ENCODE assay signal across 1 cellular context in the genomic region with DNA sequence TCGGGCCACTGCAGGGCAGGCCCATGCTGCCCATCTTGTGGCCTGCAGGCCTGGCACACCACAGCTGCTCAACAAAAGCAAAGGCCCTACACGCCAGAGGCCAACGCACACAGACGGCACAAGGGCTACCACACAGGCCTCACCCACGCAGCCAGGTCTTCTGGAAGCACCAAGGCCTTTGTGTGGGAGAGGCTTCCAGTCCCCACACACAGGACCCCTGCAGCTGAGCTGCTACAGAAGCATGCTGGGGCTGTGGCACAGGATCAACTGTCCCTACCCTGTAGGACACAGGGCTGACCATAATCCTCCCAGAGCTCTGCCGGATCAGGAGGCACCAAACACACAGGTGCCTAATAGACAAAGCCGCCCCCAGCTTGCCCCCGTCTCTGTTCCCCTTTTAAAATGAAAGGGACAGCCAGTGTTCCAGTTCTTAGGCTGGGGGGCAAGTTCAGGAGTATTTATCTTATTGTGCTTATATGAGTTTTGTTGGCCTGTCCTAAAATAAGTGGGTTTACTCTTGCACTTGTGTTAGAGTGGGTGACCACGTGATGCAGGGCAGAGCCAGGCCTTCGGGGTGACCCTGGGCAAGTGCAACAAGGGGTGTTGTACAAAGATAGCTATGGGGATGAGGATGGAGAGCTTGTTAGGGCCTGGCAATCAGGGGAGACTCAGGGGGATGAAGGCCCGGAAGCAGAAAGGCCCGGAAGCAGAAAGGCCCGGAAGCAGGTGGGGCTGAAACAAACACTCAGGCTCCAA.
TF ChIP-seq lines count a peak whose summit lies in the region.

No MANE protein-coding gene starts in this region.

TF ChIP-seq in IMR-90, 13 proteins besides CTCF, POLR2A, EP300 and RAD21:
- TF ChIP-seq, protein P1, sequence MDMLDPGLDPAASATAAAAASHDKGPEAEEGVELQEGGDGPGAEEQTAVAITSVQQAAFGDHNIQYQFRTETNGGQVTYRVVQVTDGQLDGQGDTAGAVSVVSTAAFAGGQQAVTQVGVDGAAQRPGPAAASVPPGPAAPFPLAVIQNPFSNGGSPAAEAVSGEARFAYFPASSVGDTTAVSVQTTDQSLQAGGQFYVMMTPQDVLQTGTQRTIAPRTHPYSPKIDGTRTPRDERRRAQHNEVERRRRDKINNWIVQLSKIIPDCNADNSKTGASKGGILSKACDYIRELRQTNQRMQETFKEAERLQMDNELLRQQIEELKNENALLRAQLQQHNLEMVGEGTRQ (IDR thresholded peaks at IDR 0.05; ENCODE audit: low read depth, low read length), result no peak
- TF ChIP-seq MAFK (IDR thresholded peaks at IDR 0.05; ENCODE audit: low read depth, low read length) (no peak), RFX5 (IDR thresholded peaks at IDR 0.05; ENCODE audit: low read depth, low read length) (no peak), SMC3 (IDR thresholded peaks at IDR 0.05; ENCODE audit: low read depth, low read length) (no peak), NFE2L2 (IDR thresholded peaks at IDR 0.05; ENCODE audit: low read depth, low read length) (no peak)
